In the genomic region with DNA sequence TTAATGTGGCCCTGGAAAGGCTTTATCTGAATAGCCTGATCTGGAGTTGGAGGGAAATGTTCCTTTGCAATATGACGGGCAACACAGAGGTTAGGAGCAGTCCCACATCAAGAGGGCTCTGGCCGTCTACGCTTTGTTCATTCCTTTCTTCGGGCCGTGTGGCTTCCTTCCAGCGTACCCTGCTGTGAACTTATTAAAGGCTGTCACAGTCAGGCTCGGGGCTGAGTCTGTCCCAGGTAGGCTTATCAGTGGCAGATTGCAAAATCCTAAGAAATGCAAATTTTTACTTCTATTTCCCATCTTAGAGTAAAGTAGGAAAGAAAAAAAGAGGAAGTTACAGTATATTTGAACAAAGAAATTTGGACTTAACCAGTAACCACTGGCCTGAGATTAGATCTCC, we compare ENCODE assay signal across 18 cellular contexts.
"Had no signal": no experiment of that assay in that cellular context is flagged by ENCODE, and none has a peak within 500 bp of the region (broad histone marks: within the 10 kb centered on the region; RNA-seq: fewer than 3 reads in every experiment).

No MANE protein-coding gene starts in this region.

- DNase-seq: activated CD4-positive, alpha-beta T cell treated with anti-CD3 and anti-CD28 coated beads for 1 hour; activated CD4-positive, alpha-beta T cell treated with anti-CD3 and anti-CD28 coated beads, Interleukin-2, amount 50 U/mL, for 4 hours; activated naive CD4-positive, alpha-beta T cell treated with anti-CD3 and anti-CD28 coated beads for 36 hours; activated naive CD8-positive, alpha-beta T cell treated with anti-CD3 and anti-CD28 coated beads, Interleukin-2, amount 50 U/mL, for 24 hours; activated T-cell treated with anti-CD3 and anti-CD28 coated beads, Interleukin-2, amount 50 U/mL, for 1 hour; dermis blood vessel endothelial cell; effector memory CD8-positive, alpha-beta T cell; foreskin melanocyte; head of caudate nucleus; naive B cell; pancreas; sigmoid colon; stimulated activated CD4-positive, alpha-beta T cell treated with anti-CD3 and anti-CD28 coated beads, Interleukin-2, amount 100 ng/mL, for 24 hours had no signal

- H3K9me3 Mint-ChIP-seq: activated naive CD4-positive, alpha-beta T cell treated with anti-CD3 and anti-CD28 coated beads for 36 hours; effector memory CD8-positive, alpha-beta T cell had no signal

- H3K4me3 ChIP-seq: ascending aorta, lung, pancreas, sigmoid colon, vagina had no signal

- H3K27ac Mint-ChIP-seq: activated naive CD4-positive, alpha-beta T cell treated with anti-CD3 and anti-CD28 coated beads for 36 hours; activated naive CD8-positive, alpha-beta T cell treated with anti-CD3 and anti-CD28 coated beads, Interleukin-2, amount 50 U/mL, for 24 hours; activated T-helper 2 cell treated with anti-CD3 and anti-CD28 coated beads, Interferon-gamma antibody, Interleukin-2, Interleukin-4, amounts not matched to agents 10 μg/mL and 5 μg/mL and 100 μg/mL, durations not matched to agents 14 hours and 24 hours and 36 hours; effector memory CD8-positive, alpha-beta T cell; naive B cell had no signal

- H3K36me3 ChIP-seq: ascending aorta, pancreas, sigmoid colon, vagina had no signal

- H3K27ac ChIP-seq: ascending aorta, epithelial cell of prostate, pancreas, sigmoid colon, vagina had no signal

- H3K36me3 Mint-ChIP-seq: naive B cell had no signal

- H3K9me3 ChIP-seq: ascending aorta, pancreas, sigmoid colon, vagina had no signal

- H3K4me1 Mint-ChIP-seq: activated naive CD8-positive, alpha-beta T cell treated with anti-CD3 and anti-CD28 coated beads, Interleukin-2, amount 50 U/mL, for 24 hours; naive B cell had no signal

- H3K27me3 Mint-ChIP-seq: activated naive CD8-positive, alpha-beta T cell treated with anti-CD3 and anti-CD28 coated beads, Interleukin-2, amount 50 U/mL, for 24 hours; effector memory CD8-positive, alpha-beta T cell had no signal

- H3K4me3 Mint-ChIP-seq: activated naive CD4-positive, alpha-beta T cell treated with anti-CD3 and anti-CD28 coated beads for 36 hours; activated naive CD8-positive, alpha-beta T cell treated with anti-CD3 and anti-CD28 coated beads, Interleukin-2, amount 50 U/mL, for 24 hours; effector memory CD8-positive, alpha-beta T cell; naive B cell had no signal

- H3K27me3 ChIP-seq: ascending aorta, sigmoid colon, vagina had no signal

- H3K4me1 ChIP-seq: ascending aorta, pancreas, sigmoid colon, vagina had no signal

- ATAC-seq: activated naive CD8-positive, alpha-beta T cell treated with anti-CD3 and anti-CD28 coated beads, Interleukin-2, amount 50 U/mL, for 24 hours; effector memory CD8-positive, alpha-beta T cell; pancreas had no signal
